Comparison of ENCODE assay signal across 1 cellular context in genomic region chr3:38454179-38454883, GRCh38.
TF ChIP-seq lines count a peak whose summit lies in the region.

No MANE protein-coding gene starts in this region.

TF ChIP-seq in HepG2, 621 proteins besides CTCF, POLR2A, EP300 and RAD21 (continued from another document and continues in another):
- TF ChIP-seq, protein P1, sequence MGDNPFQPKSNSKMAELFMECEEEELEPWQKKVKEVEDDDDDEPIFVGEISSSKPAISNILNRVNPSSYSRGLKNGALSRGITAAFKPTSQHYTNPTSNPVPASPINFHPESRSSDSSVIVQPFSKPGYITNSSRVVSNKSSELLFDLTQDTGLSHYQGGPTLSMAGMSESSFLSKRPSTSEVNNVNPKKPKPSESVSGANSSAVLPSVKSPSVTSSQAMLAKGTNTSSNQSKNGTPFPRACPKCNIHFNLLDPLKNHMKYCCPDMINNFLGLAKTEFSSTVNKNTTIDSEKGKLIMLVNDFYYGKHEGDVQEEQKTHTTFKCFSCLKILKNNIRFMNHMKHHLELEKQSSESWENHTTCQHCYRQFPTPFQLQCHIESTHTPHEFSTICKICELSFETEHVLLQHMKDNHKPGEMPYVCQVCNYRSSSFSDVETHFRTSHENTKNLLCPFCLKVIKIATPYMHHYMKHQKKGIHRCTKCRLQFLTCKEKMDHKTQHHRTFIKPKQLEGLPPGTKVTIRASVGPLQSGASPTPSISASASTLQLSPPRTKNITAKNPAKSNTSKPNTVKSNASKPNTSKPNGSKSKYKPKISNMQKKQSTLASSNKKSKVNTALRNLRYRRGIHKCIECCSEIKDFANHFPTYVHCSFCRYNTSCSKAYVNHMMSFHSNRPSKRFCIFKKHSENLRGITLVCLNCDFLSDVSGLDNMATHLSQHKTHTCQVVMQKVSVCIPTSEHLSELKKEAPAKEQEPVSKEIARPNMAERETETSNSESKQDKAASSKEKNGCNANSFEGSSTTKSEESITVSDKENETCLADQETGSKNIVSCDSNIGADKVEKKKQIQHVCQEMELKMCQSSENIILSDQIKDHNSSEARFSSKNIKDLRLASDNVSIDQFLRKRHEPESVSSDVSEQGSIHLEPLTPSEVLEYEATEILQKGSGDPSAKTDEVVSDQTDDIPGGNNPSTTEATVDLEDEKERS (CRISPR knock-in tag; IDR thresholded peaks at IDR 0.05): no peak
- TF ChIP-seq ZNF569 (CRISPR knock-in tag; IDR thresholded peaks at IDR 0.05; ENCODE audit: borderline replicate concordance): no peak
- TF ChIP-seq MAF1 (CRISPR knock-in tag; IDR thresholded peaks at IDR 0.05; ENCODE audit: borderline replicate concordance): no peak
- TF ChIP-seq EED (CRISPR knock-in tag; IDR thresholded peaks at IDR 0.05): no peak
- TF ChIP-seq ZKSCAN1 (IDR thresholded peaks at IDR 0.05; ENCODE audit: low read length): no peak
- TF ChIP-seq CEBPB (IDR thresholded peaks at IDR 0.05; ENCODE audit: borderline replicate concordance, low read depth, low read length): no peak
- TF ChIP-seq THAP7 (CRISPR knock-in tag; IDR thresholded peaks at IDR 0.05): no peak
- TF ChIP-seq PITX1 (CRISPR knock-in tag; IDR thresholded peaks at IDR 0.05): no peak
- no peak for TF ChIP-seq ZNF335 (CRISPR knock-in tag; IDR thresholded peaks at IDR 0.05)
- TF ChIP-seq ZNF773 (CRISPR knock-in tag; IDR thresholded peaks at IDR 0.05; ENCODE audit: borderline replicate concordance): no peak
- no peak for TF ChIP-seq CENPBD1 (CRISPR knock-in tag; IDR thresholded peaks at IDR 0.05; ENCODE audit: borderline replicate concordance, low read depth)
- TF ChIP-seq FOXJ3 (CRISPR knock-in tag; IDR thresholded peaks at IDR 0.05; ENCODE audit: borderline replicate concordance): no peak
- TF ChIP-seq ZNF496 (CRISPR knock-in tag; IDR thresholded peaks at IDR 0.05; ENCODE audit: insufficient replicate concordance): no peak
- TF ChIP-seq FOXA3 (CRISPR knock-in tag; IDR thresholded peaks at IDR 0.05): 0 out of 2 replicates have a peak, but pooled peaks have one; percentile 11
- TF ChIP-seq, protein P2, sequence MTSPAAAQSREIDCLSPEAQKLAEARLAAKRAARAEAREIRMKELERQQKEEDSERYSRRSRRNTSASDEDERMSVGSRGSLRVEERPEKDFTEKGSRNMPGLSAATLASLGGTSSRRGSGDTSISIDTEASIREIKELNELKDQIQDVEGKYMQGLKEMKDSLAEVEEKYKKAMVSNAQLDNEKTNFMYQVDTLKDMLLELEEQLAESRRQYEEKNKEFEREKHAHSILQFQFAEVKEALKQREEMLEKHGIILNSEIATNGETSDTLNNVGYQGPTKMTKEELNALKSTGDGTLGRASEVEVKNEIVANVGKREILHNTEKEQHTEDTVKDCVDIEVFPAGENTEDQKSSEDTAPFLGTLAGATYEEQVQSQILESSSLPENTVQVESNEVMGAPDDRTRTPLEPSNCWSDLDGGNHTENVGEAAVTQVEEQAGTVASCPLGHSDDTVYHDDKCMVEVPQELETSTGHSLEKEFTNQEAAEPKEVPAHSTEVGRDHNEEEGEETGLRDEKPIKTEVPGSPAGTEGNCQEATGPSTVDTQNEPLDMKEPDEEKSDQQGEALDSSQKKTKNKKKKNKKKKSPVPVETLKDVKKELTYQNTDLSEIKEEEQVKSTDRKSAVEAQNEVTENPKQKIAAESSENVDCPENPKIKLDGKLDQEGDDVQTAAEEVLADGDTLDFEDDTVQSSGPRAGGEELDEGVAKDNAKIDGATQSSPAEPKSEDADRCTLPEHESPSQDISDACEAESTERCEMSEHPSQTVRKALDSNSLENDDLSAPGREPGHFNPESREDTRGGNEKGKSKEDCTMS (CRISPR knock-in tag; conservative IDR thresholded peaks at IDR 0.05): no peak
- peak; percentile 63 for TF ChIP-seq ZNF883 (CRISPR knock-in tag; IDR thresholded peaks at IDR 0.05; ENCODE audit: not compliant biosample characterization)
- TF ChIP-seq ZNF136 (CRISPR knock-in tag; IDR thresholded peaks at IDR 0.05; ENCODE audit: low read depth): no peak
- no peak for TF ChIP-seq ZNF530 (CRISPR knock-in tag; IDR thresholded peaks at IDR 0.05; ENCODE audit: low read depth)
- TF ChIP-seq ZNF331 (CRISPR knock-in tag; IDR thresholded peaks at IDR 0.05): no peak
- no peak for TF ChIP-seq U2AF2 (IDR thresholded peaks at IDR 0.05; ENCODE audit: low read depth, low read length)
- TF ChIP-seq, protein P3, sequence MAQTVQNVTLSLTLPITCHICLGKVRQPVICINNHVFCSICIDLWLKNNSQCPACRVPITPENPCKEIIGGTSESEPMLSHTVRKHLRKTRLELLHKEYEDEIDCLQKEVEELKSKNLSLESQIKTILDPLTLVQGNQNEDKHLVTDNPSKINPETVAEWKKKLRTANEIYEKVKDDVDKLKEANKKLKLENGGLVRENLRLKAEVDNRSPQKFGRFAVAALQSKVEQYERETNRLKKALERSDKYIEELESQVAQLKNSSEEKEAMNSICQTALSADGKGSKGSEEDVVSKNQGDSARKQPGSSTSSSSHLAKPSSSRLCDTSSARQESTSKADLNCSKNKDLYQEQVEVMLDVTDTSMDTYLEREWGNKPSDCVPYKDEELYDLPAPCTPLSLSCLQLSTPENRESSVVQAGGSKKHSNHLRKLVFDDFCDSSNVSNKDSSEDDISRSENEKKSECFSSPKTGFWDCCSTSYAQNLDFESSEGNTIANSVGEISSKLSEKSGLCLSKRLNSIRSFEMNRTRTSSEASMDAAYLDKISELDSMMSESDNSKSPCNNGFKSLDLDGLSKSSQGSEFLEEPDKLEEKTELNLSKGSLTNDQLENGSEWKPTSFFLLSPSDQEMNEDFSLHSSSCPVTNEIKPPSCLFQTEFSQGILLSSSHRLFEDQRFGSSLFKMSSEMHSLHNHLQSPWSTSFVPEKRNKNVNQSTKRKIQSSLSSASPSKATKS (CRISPR knock-in tag; IDR thresholded peaks at IDR 0.05): no peak
- no peak for TF ChIP-seq SP2 (CRISPR knock-in tag; IDR thresholded peaks at IDR 0.05)
- no peak for TF ChIP-seq MAFF (IDR thresholded peaks at IDR 0.05; ENCODE audit: low read depth, low read length)
- TF ChIP-seq ZNF878 (CRISPR knock-in tag; IDR thresholded peaks at IDR 0.05): no peak
- TF ChIP-seq ZNF547 (CRISPR knock-in tag; IDR thresholded peaks at IDR 0.05): no peak
- TF ChIP-seq SNAPC2 (CRISPR knock-in tag; IDR thresholded peaks at IDR 0.05): no peak
- TF ChIP-seq HNF4G (IDR thresholded peaks at IDR 0.05; ENCODE audit: borderline replicate concordance, low read depth, low read length): no peak
- TF ChIP-seq HNF4G (CRISPR knock-in tag; IDR thresholded peaks at IDR 0.05; ENCODE audit: borderline replicate concordance, low read depth): peak; percentile 19; the same call in 1 of the 2 replicates
- no peak for TF ChIP-seq FOXC1 (CRISPR knock-in tag; IDR thresholded peaks at IDR 0.05; ENCODE audit: borderline replicate concordance)
- no peak for TF ChIP-seq ZMYM2 (CRISPR knock-in tag; IDR thresholded peaks at IDR 0.05)
- TF ChIP-seq, protein P4, sequence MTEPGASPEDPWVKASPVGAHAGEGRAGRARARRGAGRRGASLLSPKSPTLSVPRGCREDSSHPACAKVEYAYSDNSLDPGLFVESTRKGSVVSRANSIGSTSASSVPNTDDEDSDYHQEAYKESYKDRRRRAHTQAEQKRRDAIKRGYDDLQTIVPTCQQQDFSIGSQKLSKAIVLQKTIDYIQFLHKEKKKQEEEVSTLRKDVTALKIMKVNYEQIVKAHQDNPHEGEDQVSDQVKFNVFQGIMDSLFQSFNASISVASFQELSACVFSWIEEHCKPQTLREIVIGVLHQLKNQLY (CRISPR knock-in tag; IDR thresholded peaks at IDR 0.05): no peak
- 0 out of 2 replicates have a peak, but pooled peaks have one; percentile 74 for TF ChIP-seq PRMT3 (CRISPR knock-in tag; IDR thresholded peaks at IDR 0.05; ENCODE audit: borderline replicate concordance, low read depth)
- TF ChIP-seq TFDP2 (CRISPR knock-in tag; IDR thresholded peaks at IDR 0.05): no peak
- TF ChIP-seq ZFP82 (CRISPR knock-in tag; IDR thresholded peaks at IDR 0.05; ENCODE audit: borderline replicate concordance): no peak
- peak; percentile 24; the same call in 1 of the 2 replicates for TF ChIP-seq FOXO1 (CRISPR knock-in tag; IDR thresholded peaks at IDR 0.05)
- no peak for TF ChIP-seq PRDM15 (CRISPR knock-in tag; IDR thresholded peaks at IDR 0.05)
- TF ChIP-seq ZNF75D (CRISPR knock-in tag; IDR thresholded peaks at IDR 0.05; ENCODE audit: borderline replicate concordance): no peak
- TF ChIP-seq REPIN1 (CRISPR knock-in tag; IDR thresholded peaks at IDR 0.05; ENCODE audit: borderline replicate concordance, low read depth): no peak
- TF ChIP-seq ZNF441 (CRISPR knock-in tag; IDR thresholded peaks at IDR 0.05; ENCODE audit: borderline replicate concordance): no peak
- no peak for TF ChIP-seq ZBTB4 (CRISPR knock-in tag; IDR thresholded peaks at IDR 0.05; ENCODE audit: borderline replicate concordance)
- TF ChIP-seq HOXA5 (CRISPR knock-in tag; IDR thresholded peaks at IDR 0.05): no peak
- no peak for TF ChIP-seq ZNF460 (CRISPR knock-in tag; IDR thresholded peaks at IDR 0.05; ENCODE audit: borderline replicate concordance)
- TF ChIP-seq, protein P5, sequence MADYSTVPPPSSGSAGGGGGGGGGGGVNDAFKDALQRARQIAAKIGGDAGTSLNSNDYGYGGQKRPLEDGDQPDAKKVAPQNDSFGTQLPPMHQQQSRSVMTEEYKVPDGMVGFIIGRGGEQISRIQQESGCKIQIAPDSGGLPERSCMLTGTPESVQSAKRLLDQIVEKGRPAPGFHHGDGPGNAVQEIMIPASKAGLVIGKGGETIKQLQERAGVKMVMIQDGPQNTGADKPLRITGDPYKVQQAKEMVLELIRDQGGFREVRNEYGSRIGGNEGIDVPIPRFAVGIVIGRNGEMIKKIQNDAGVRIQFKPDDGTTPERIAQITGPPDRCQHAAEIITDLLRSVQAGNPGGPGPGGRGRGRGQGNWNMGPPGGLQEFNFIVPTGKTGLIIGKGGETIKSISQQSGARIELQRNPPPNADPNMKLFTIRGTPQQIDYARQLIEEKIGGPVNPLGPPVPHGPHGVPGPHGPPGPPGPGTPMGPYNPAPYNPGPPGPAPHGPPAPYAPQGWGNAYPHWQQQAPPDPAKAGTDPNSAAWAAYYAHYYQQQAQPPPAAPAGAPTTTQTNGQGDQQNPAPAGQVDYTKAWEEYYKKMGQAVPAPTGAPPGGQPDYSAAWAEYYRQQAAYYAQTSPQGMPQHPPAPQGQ (CRISPR knock-in tag; IDR thresholded peaks at IDR 0.05; ENCODE audit: borderline replicate concordance): no peak
- no peak for TF ChIP-seq ZNF180 (CRISPR knock-in tag; IDR thresholded peaks at IDR 0.05; ENCODE audit: borderline replicate concordance, low read depth)
